In the genomic region with DNA sequence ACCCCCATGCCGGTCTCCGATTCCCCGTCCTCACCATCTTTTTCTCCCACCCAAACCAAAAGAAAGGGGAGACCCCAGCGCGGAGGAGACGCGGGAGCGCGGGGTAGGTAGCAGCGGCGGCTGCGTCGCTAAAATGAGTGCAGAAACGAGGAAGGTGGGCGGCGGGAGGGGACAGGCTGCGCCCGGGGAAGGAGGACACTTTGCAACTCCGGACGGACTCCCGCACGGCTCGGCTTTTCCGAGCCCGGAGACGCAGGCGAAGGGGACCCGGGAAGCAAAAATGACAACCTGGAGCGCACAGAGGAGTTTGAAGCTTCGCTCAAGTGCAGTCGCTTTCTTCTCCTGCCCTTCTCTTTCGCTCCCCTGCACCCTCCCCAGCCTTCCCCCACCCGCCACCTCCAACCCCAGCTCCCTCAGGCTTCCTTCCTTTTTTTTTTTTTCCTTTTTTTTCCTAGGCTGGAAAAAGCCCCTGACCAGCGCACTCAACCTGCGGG, we compare ENCODE assay signal across 7 cellular contexts. TPM values are rescaled to one million over a fixed set of nuclear protein-coding genes. Genes with fewer than 3 reads are reported as not detected.
A peak's percentile ranks its signal among the peaks of the same experiment; 100 is the strongest.
DNase-seq lines count a peak whose midpoint lies in the region; ATAC-seq and TF ChIP-seq lines count a peak whose summit lies in the region.

No MANE protein-coding gene starts in this region.

- TF ChIP-seq CTCF in HEK293 (tag by site-specific recombination; IDR thresholded peaks at IDR 0.05) (no peak), mucosa of descending colon (IDR thresholded peaks at IDR 0.05) (no peak), thoracic aorta (IDR thresholded peaks at IDR 0.05) (no peak)

- peaks cover 9% of the 10 kb centered on the region for H3K4me1 ChIP-seq in HEK293 (ENCODE audit: control insufficient read depth, insufficient read depth, low read length)
- peaks cover 0 to 20% of the 10 kb centered on the region in 2 donors for H3K4me1 ChIP-seq in duodenal mucosa (ENCODE audit: control insufficient read depth in 1 of 2, insufficient read depth in 2 of 2, low read length in 2 of 2)
- H3K4me1 ChIP-seq in mucosa of descending colon (ENCODE audit: low read depth): peaks cover 3% of the 10 kb centered on the region
- H3K4me1 ChIP-seq in thoracic aorta (ENCODE audit: control insufficient read depth in 1 of 2, low read depth in 2 of 2): peaks cover 0 to 37% of the 10 kb centered on the region in 2 donors

- H3K4me3 ChIP-seq in HEK293 (ENCODE audit: low read depth, low read length): peak overlapping the region; percentile 72
- peak overlapping the region; percentile 66 to 75 for H3K4me3 ChIP-seq in duodenal mucosa (ENCODE audit: low read depth in 1 of 2, low read length in 2 of 2)
- H3K4me3 ChIP-seq in mucosa of descending colon: peak overlapping the region; percentile 32
- peak overlapping the region; percentile 85 for H3K4me3 ChIP-seq in thoracic aorta

- intact Hi-C loops in mucosa of descending colon (cut with DNase I, micrococcal nuclease): loop anchor here in 1 of 2 donors (10.0 kb wide), 1 partner anchor 146 kb away; no protein-coding TSS in a partner anchor

- peak; percentile 52 for DNase-seq in activated CD4-positive, CD25-positive, alpha-beta regulatory T cell treated with anti-CD3 and anti-CD28 coated beads, Interleukin-2, amount 50 U/mL, for 72 hours
- peak in 1 of 3 donors; percentile 39 for DNase-seq in mucosa of descending colon
- no peak for DNase-seq in thoracic aorta (ENCODE audit: low spot score)
- DNase-seq in cortex of kidney (lab: John Stamatoyannopoulos, UW): no peak

- peak overlapping the region; percentile 42 to 58 for H3K9ac ChIP-seq in duodenal mucosa (ENCODE audit: low read depth in 1 of 2, low read length in 2 of 2)

- H3K27ac ChIP-seq in HEK293 (ENCODE audit: extremely low read depth, low read depth, low read length) (peak overlapping the region; percentile 85; the same call in 1 of the 2 replicates), duodenal mucosa (ENCODE audit: low read depth, low read length) (no peak overlapping the region), thoracic aorta (peak overlapping the region in 1 of 2 donors; percentile 21)

- ATAC-seq in mucosa of descending colon (peak; percentile 14), thoracic aorta (ENCODE audit: insufficient number of reproducible peaks, low FRiP score, low read depth) (no peak), GM18861 (IDR thresholded peaks at IDR 0.05; ENCODE audit: unreplicated experiment) (no peak)

- POLR2A ChIA-PET in HEK293 (lab: Yijun Ruan, JAX): interaction anchor here (0.6 to 1.2 kb wide), 10 partner anchors 9 to 421 kb away, joined by 3 to 9 read pairs (median 4); partner anchors contain the start of genes ATP5F1C and KIN

- H3K9me3 ChIP-seq in HEK293 (ENCODE audit: control insufficient read depth, insufficient read depth, low read depth, low read length): no peaks in the 10 kb centered on the region
- no peaks in the 10 kb centered on the region for H3K9me3 ChIP-seq in duodenal mucosa (ENCODE audit: control insufficient read depth in 1 of 2, low read length in 2 of 2)
- H3K9me3 ChIP-seq in mucosa of descending colon: no peaks in the 10 kb centered on the region
- H3K9me3 ChIP-seq in thoracic aorta: no peaks in the 10 kb centered on the region

- no peaks in the 10 kb centered on the region for H3K36me3 ChIP-seq in HEK293 (ENCODE audit: control insufficient read depth in 2 of 2, insufficient read depth in 1 of 2, low read length in 2 of 2)
- H3K36me3 ChIP-seq in duodenal mucosa (ENCODE audit: control insufficient read depth in 1 of 2, insufficient read depth in 2 of 2, low read length in 2 of 2): no peaks in the 10 kb centered on the region
- no peaks in the 10 kb centered on the region for H3K36me3 ChIP-seq in mucosa of descending colon (ENCODE audit: low read depth)
- no peaks in the 10 kb centered on the region for H3K36me3 ChIP-seq in thoracic aorta

- H3K27me3 ChIP-seq in duodenal mucosa (ENCODE audit: control insufficient read depth in 1 of 2, insufficient read depth in 2 of 2, low read length in 2 of 2) (peaks cover 0 to 4% of the 10 kb centered on the region in 2 donors), thoracic aorta (replicated peaks; ENCODE audit: insufficient read depth) (no peaks in the 10 kb centered on the region)

- CTCF ChIA-PET in HEK293 (lab: Yijun Ruan, JAX): interaction anchor here (0.5 to 1.2 kb wide), 4 partner anchors 193 to 1148 kb away, joined by 3 to 6 read pairs (median 4); no protein-coding TSS in a partner anchor

TF ChIP-seq in HEK293, 187 proteins besides CTCF, POLR2A, EP300 and RAD21 (continues in another document):
- 0 out of 2 replicates have a peak, but pooled peaks have one; percentile 9 for TF ChIP-seq KLF8 (tag by site-specific recombination; IDR thresholded peaks at IDR 0.05)
- no peak for TF ChIP-seq ZBTB48 (tag by site-specific recombination; IDR thresholded peaks at IDR 0.05)
- TF ChIP-seq SP2 (tag by site-specific recombination; IDR thresholded peaks at IDR 0.05): peak; percentile 15; the same call in 1 of the 2 replicates
- no peak for TF ChIP-seq ZBTB44 (tag by site-specific recombination; IDR thresholded peaks at IDR 0.05)
- TF ChIP-seq, protein P1, sequence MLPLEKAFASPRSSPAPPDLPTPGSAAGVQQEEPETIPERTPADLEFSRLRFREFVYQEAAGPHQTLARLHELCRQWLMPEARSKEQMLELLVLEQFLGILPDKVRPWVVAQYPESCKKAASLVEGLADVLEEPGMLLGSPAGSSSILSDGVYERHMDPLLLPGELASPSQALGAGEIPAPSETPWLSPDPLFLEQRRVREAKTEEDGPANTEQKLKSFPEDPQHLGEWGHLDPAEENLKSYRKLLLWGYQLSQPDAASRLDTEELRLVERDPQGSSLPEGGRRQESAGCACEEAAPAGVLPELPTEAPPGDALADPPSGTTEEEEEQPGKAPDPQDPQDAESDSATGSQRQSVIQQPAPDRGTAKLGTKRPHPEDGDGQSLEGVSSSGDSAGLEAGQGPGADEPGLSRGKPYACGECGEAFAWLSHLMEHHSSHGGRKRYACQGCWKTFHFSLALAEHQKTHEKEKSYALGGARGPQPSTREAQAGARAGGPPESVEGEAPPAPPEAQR (tag by site-specific recombination; IDR thresholded peaks at IDR 0.05): no peak
- TF ChIP-seq ZNF280D (tag by site-specific recombination; IDR thresholded peaks at IDR 0.05): no peak
- no peak for TF ChIP-seq ZNF311 (tag by site-specific recombination; IDR thresholded peaks at IDR 0.05; ENCODE audit: borderline replicate concordance)
- TF ChIP-seq ZNF837 (tag by site-specific recombination; IDR thresholded peaks at IDR 0.05): no peak
- TF ChIP-seq ZNF18 (tag by site-specific recombination; IDR thresholded peaks at IDR 0.05): no peak
- no peak for TF ChIP-seq ZFP69B (tag by site-specific recombination; IDR thresholded peaks at IDR 0.05)
- peak; percentile 52; the same call in 1 of the 2 replicates for TF ChIP-seq ZBTB20 (tag by site-specific recombination; IDR thresholded peaks at IDR 0.05)
- TF ChIP-seq ZNF501 (tag by site-specific recombination; IDR thresholded peaks at IDR 0.05): no peak
- TF ChIP-seq ZNF121 (tag by site-specific recombination; IDR thresholded peaks at IDR 0.05): no peak
- no peak for TF ChIP-seq ZNF555 (tag by site-specific recombination; conservative IDR thresholded peaks at IDR 0.05)

RNA-seq across cellular contexts. Expression of gene SFMBT2, which starts 0.5 kb away (rescaled TPM):
- total RNA-seq in mucosa of descending colon: 1 to 10 TPM; 3.9 to 8.8 (median 5.7) TPM
- total RNA-seq in thoracic aorta: 1 to 10 TPM; 8.5 to 9.0 TPM

Comparison
In these comparisons a context has a peak if more than half of its experiments do, and no peak if none do; other contexts are left out.
1. H3K4me3 ChIP-seq: peak in every context shown above with its lines; median percentile 85 in thoracic aorta; 72 in HEK293; 70 in duodenal mucosa; 32 in mucosa of descending colon.